ENCODE assay signal across 10 cellular contexts in genomic region chr17:34306466-34306865, GRCh38. TPM values are rescaled to one million over a fixed set of nuclear protein-coding genes. Genes with fewer than 3 reads are reported as not detected.
DNase-seq lines count a peak whose midpoint lies in the region; ATAC-seq lines count a peak whose summit lies in the region.
"Had no signal": no experiment of that assay in that cellular context is flagged by ENCODE, and none has a peak within 500 bp of the region (broad histone marks: within the 10 kb centered on the region; RNA-seq: fewer than 3 reads in every experiment).

No MANE protein-coding gene starts in this region.

- ATAC-seq in HG03571 (IDR thresholded peaks at IDR 0.05; ENCODE audit: unreplicated experiment) = no peak

- H3K9me3 Mint-ChIP-seq in immature natural killer cell = no peaks in the 10 kb centered on the region

- DNase-seq in ELF-1 (ENCODE audit: low read depth, low spot score) (peak; percentile 14), SW480 (ENCODE audit: low spot score) (peak; percentile 15), foreskin melanocyte (peak; percentile 47), renal cortical epithelial cell (ENCODE audit: low read depth) (peak; percentile 62), COR-L47 (lab: John Stamatoyannopoulos, UW) (no peak), NCI-H1436 treated with DMSO at 0.1 percent for 48 hours (lab: John Stamatoyannopoulos, UW) (no peak), immature natural killer cell (no peak)

- no peak overlapping the region for H3K4me3 Mint-ChIP-seq in immature natural killer cell

- H3K27me3 Mint-ChIP-seq in immature natural killer cell (ENCODE audit: low read depth in 3 of 3) = peaks cover 2 to 7% (median 2%) of the 10 kb centered on the region in 3 donors

- H3K36me3 Mint-ChIP-seq in immature natural killer cell = no peaks in the 10 kb centered on the region

- H3K4me1 Mint-ChIP-seq in immature natural killer cell = no peaks in the 10 kb centered on the region

- H3K27ac Mint-ChIP-seq in immature natural killer cell = no peak overlapping the region

RNA-seq across cellular contexts. Expression of gene CCL8, which starts 12.8 kb away (rescaled TPM):
- total RNA-seq in renal cortical epithelial cell = not detected in 2 replicates
- polyA plus RNA-seq in immature natural killer cell = not detected
- total RNA-seq: T-helper 2 cell treated with Interferon-gamma antibody and Interleukin-4, amounts not matched to agents 100 ng/mL and 5 ng/mL, for 36 hours had no signal

RNA-seq across cellular contexts. Expression of gene CCL11, which starts 20.9 kb away (rescaled TPM):
- not detected in 2 replicates for total RNA-seq in renal cortical epithelial cell
- polyA plus RNA-seq in immature natural killer cell = not detected
- total RNA-seq: cerebellum; T-helper 2 cell treated with Interferon-gamma antibody and Interleukin-4, amounts not matched to agents 100 ng/mL and 5 ng/mL, for 36 hours had no signal

RNA-seq across cellular contexts. Expression of gene CCL7, which starts 36.4 kb away (rescaled TPM):
- total RNA-seq in renal cortical epithelial cell = not detected in 2 replicates
- polyA plus RNA-seq in immature natural killer cell = not detected
- total RNA-seq: cerebellum; T-helper 2 cell treated with Interferon-gamma antibody and Interleukin-4, amounts not matched to agents 100 ng/mL and 5 ng/mL, for 36 hours had no signal

RNA-seq across cellular contexts. Expression of gene CCL13, which starts 49.8 kb away (rescaled TPM):
- total RNA-seq in renal cortical epithelial cell = not detected in 2 replicates
- not detected for polyA plus RNA-seq in immature natural killer cell
- total RNA-seq: T-helper 2 cell treated with Interferon-gamma antibody and Interleukin-4, amounts not matched to agents 100 ng/mL and 5 ng/mL, for 36 hours had no signal

RNA-seq across cellular contexts. Expression of gene CCL2, which starts 51.4 kb away (rescaled TPM):
- 29.2 and 148 TPM in 2 replicates for total RNA-seq in renal cortical epithelial cell
- under 1 TPM in 1 of 3 donors, not detected in 2; 0.51 TPM for polyA plus RNA-seq in immature natural killer cell
- total RNA-seq: T-helper 2 cell treated with Interferon-gamma antibody and Interleukin-4, amounts not matched to agents 100 ng/mL and 5 ng/mL, for 36 hours had no signal

Comparison
In these comparisons a context has a peak if more than half of its experiments do, and no peak if none do; other contexts are left out.
1. DNase-seq: peak in ELF-1 (single experiment), SW480 (single experiment), foreskin melanocyte (single experiment) and renal cortical epithelial cell (single experiment); none in COR-L47 (single experiment), NCI-H1436 treated with DMSO at 0.1 percent for 48 hours (single experiment) and immature natural killer cell (0 of 3).